2 cellular contexts compared by ENCODE assay signal in genomic region chr2:108409768-108410167, GRCh38.
TF ChIP-seq lines count a peak whose summit lies in the region.

No MANE protein-coding gene starts in this region.

TF ChIP-seq in HEK293, 187 proteins besides CTCF, POLR2A, EP300 and RAD21:
- TF ChIP-seq TRIM28 (IDR thresholded peaks at IDR 0.05; ENCODE audit: borderline replicate concordance, low read length): 0 out of 2 replicates have a peak, but pooled peaks have one; percentile 16
- peak; percentile 9; the same call in 1 of the 2 replicates for TF ChIP-seq ZNF664 (tag by site-specific recombination; IDR thresholded peaks at IDR 0.05)
- TF ChIP-seq ZBTB20 (tag by site-specific recombination; IDR thresholded peaks at IDR 0.05): no peak
TF ChIP-seq in HEK293: peak in this region for 2.

TF ChIP-seq in K562, 482 proteins besides CTCF, POLR2A, EP300 and RAD21:
- TF ChIP-seq MAZ (CRISPR knock-in tag; conservative IDR thresholded peaks at IDR 0.05 in 1 of 2, IDR thresholded peaks at IDR 0.05 in 1 of 2) (no peak), POLR2AphosphoS5 (IDR thresholded peaks at IDR 0.05; ENCODE audit: control insufficient read depth, insufficient read depth, low read depth, low read length) (no peak), MCM7 (IDR thresholded peaks at IDR 0.05) (no peak), SMARCE1 (IDR thresholded peaks at IDR 0.05) (no peak), CGGBP1 (CRISPR knock-in tag; IDR thresholded peaks at IDR 0.05) (no peak), MLLT1 (IDR thresholded peaks at IDR 0.05) (no peak), RBM34 (IDR thresholded peaks at IDR 0.05; ENCODE audit: borderline replicate concordance, insufficient read depth, low read length) (no peak), ELF1 (tag; IDR thresholded peaks at IDR 0.05) (no peak), NUFIP1 (IDR thresholded peaks at IDR 0.05; ENCODE audit: partially characterized antibody) (no peak), GATAD2B (IDR thresholded peaks at IDR 0.05; ENCODE audit: borderline replicate concordance) (no peak), NKRF (IDR thresholded peaks at IDR 0.05; ENCODE audit: borderline replicate concordance) (no peak), HMBOX1 (IDR thresholded peaks at IDR 0.05) (no peak), KLF10 (CRISPR knock-in tag; IDR thresholded peaks at IDR 0.05) (no peak), TRIM24 (IDR thresholded peaks at IDR 0.05) (no peak)
